In genomic region chr1:207981976-207982375, GRCh38 we compare ENCODE assay signal across 1 cellular context.
TF ChIP-seq lines count a peak whose summit lies in the region.

No MANE protein-coding gene starts in this region.

TF ChIP-seq in HCT116, 20 proteins besides CTCF, POLR2A, EP300 and RAD21 (continued from another document):
- no peak for TF ChIP-seq REST (IDR thresholded peaks at IDR 0.05; ENCODE audit: low read depth)
- no peak for TF ChIP-seq ZFX (IDR thresholded peaks at IDR 0.05)
- no peak for TF ChIP-seq SP1 (IDR thresholded peaks at IDR 0.05; ENCODE audit: low read depth)
- TF ChIP-seq, protein P1, sequence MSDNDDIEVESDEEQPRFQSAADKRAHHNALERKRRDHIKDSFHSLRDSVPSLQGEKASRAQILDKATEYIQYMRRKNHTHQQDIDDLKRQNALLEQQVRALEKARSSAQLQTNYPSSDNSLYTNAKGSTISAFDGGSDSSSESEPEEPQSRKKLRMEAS (IDR thresholded peaks at IDR 0.05): no peak
- TF ChIP-seq SRF (IDR thresholded peaks at IDR 0.05; ENCODE audit: low read depth): no peak
- no peak for TF ChIP-seq EGR1 (IDR thresholded peaks at IDR 0.05; ENCODE audit: low read depth)
- TF ChIP-seq EZH2phosphoT487 (IDR thresholded peaks at IDR 0.05; ENCODE audit: borderline replicate concordance): no peak
TF ChIP-seq in HCT116: peak in this region for 0.
